ENCODE assay signal across 19 cellular contexts in genomic region chr3:6805236-6805635, GRCh38. TPM values are rescaled to one million over a fixed set of nuclear protein-coding genes. Genes with fewer than 3 reads are reported as not detected.
DNase-seq lines count a peak whose midpoint lies in the region; ATAC-seq, FAIRE-seq and TF ChIP-seq lines count a peak whose summit lies in the region.
"Had no signal": no experiment of that assay in that cellular context is flagged by ENCODE, and none has a peak within 500 bp of the region (broad histone marks: within the 10 kb centered on the region; RNA-seq: fewer than 3 reads in every experiment).

No MANE protein-coding gene starts in this region.

- peaks cover 30% of the 10 kb centered on the region for H3K4me1 ChIP-seq in astrocyte (ENCODE audit: insufficient read depth, low read length)
- H3K4me1 ChIP-seq in foreskin keratinocyte = peaks cover 5% of the 10 kb centered on the region
- no peaks in the 10 kb centered on the region for H3K4me1 ChIP-seq in hepatocyte (ENCODE audit: insufficient read depth)
- H3K4me1 ChIP-seq in stomach = no peaks in the 10 kb centered on the region
- H3K4me1 ChIP-seq: Peyer's patch had no signal

- H3K27ac ChIP-seq in astrocyte (ENCODE audit: low read depth, low read length) (peak overlapping the region; percentile 31), foreskin keratinocyte (no peak overlapping the region), hepatocyte (no peak overlapping the region), stomach (no peak overlapping the region)
- H3K27ac ChIP-seq: BLaER1, GM23248, HL-60, Peyer's patch had no signal

- no peak for TF ChIP-seq EP300 in stomach (IDR thresholded peaks at IDR 0.05)

- no peaks in the 10 kb centered on the region for H3K79me2 ChIP-seq in astrocyte (ENCODE audit: insufficient read depth, low read length)
- no peaks in the 10 kb centered on the region for H3K79me2 ChIP-seq in hepatocyte

- H3K9me2 ChIP-seq in hepatocyte (replicated peaks; ENCODE audit: insufficient read depth) = no peaks in the 10 kb centered on the region

- ATAC-seq in foreskin keratinocyte = peak; percentile 75
- ATAC-seq: HCT116 had no signal

- H2AFZ ChIP-seq in astrocyte (ENCODE audit: low read depth, low read length) = no peak overlapping the region
- H2AFZ ChIP-seq in hepatocyte = no peak overlapping the region
- H2AFZ ChIP-seq: GM23248 had no signal

- H3K4me2 ChIP-seq in astrocyte (ENCODE audit: low read length) = no peak overlapping the region
- no peak overlapping the region for H3K4me2 ChIP-seq in hepatocyte
- H3K4me2 ChIP-seq: BLaER1 had no signal

- H3K36me3 Mint-ChIP-seq in astrocyte (ENCODE audit: low read depth, unreplicated experiment) = no peaks in the 10 kb centered on the region
- H3K36me3 Mint-ChIP-seq in CD14-positive monocyte = no peaks in the 10 kb centered on the region

- no peaks in the 10 kb centered on the region for H3K36me3 ChIP-seq in astrocyte (ENCODE audit: insufficient read depth, low read length)
- H3K36me3 ChIP-seq in hepatocyte (replicated peaks; ENCODE audit: insufficient read depth, low read depth) = no peaks in the 10 kb centered on the region
- no peaks in the 10 kb centered on the region for H3K36me3 ChIP-seq in stomach
- H3K36me3 ChIP-seq: BLaER1, Peyer's patch had no signal

- H4K20me1 ChIP-seq in astrocyte (ENCODE audit: insufficient read depth, low read length) = no peaks in the 10 kb centered on the region
- no peaks in the 10 kb centered on the region for H4K20me1 ChIP-seq in hepatocyte (ENCODE audit: insufficient read depth, poor library complexity, severe bottlenecking)
- H4K20me1 ChIP-seq: BLaER1 had no signal

- no peaks in the 10 kb centered on the region for H3K27me3 Mint-ChIP-seq in astrocyte (ENCODE audit: low read depth, unreplicated experiment)
- H3K27me3 Mint-ChIP-seq in CD14-positive monocyte (ENCODE audit: low read depth in 3 of 3) = no peaks in the 10 kb centered on the region

- no peaks in the 10 kb centered on the region for H3K27me3 ChIP-seq in astrocyte (ENCODE audit: insufficient read depth, low read length)
- no peaks in the 10 kb centered on the region for H3K27me3 ChIP-seq in foreskin keratinocyte
- H3K27me3 ChIP-seq in hepatocyte = no peaks in the 10 kb centered on the region
- no peaks in the 10 kb centered on the region for H3K27me3 ChIP-seq in stomach
- H3K27me3 ChIP-seq: BLaER1, Peyer's patch had no signal

- no peak for FAIRE-seq in astrocyte (lab: Jason Lieb, UNC)
- FAIRE-seq: A204.1, G401.6 had no signal

- H3K9me3 ChIP-seq in astrocyte (ENCODE audit: insufficient read depth, low read depth, low read length) (no peaks in the 10 kb centered on the region), hepatocyte (ENCODE audit: low read depth) (no peaks in the 10 kb centered on the region), stomach (no peaks in the 10 kb centered on the region)
- H3K9me3 ChIP-seq: BLaER1, Peyer's patch had no signal

- no peak for TF ChIP-seq CTCF in astrocyte (IDR thresholded peaks at IDR 0.05; ENCODE audit: insufficient read depth, low read depth, low read length)
- no peak for TF ChIP-seq CTCF in foreskin keratinocyte (conservative IDR thresholded peaks at IDR 0.05)
- no peak for TF ChIP-seq CTCF in hepatocyte (IDR thresholded peaks at IDR 0.05; ENCODE audit: poor library complexity)
- no peak for TF ChIP-seq CTCF in CD14-positive monocyte (IDR thresholded peaks at IDR 0.05)
- no peak for TF ChIP-seq CTCF in stomach (IDR thresholded peaks at IDR 0.05)

- H3K9me3 Mint-ChIP-seq in astrocyte (ENCODE audit: unreplicated experiment) (no peaks in the 10 kb centered on the region), CD14-positive monocyte (peaks cover 0 to 4% (median 0%) of the 10 kb centered on the region in 7 donors)

- 49% methylated on average over 2 of the region's 2 CpGs for WGBS in hepatocyte (ENCODE audit: low lambda C conversion rate, missing lambda C conversion rate)
- WGBS in stomach, 5 donors = 36 to 59% (median 40%) methylated on average over 2 of the region's 2 CpGs

- peak overlapping the region; percentile 27 for H3K27ac Mint-ChIP-seq in astrocyte (ENCODE audit: unreplicated experiment)
- H3K27ac Mint-ChIP-seq in CD14-positive monocyte = no peak overlapping the region

- peaks cover 5% of the 10 kb centered on the region for H3K4me1 Mint-ChIP-seq in astrocyte (ENCODE audit: low read depth, unreplicated experiment)
- no peaks in the 10 kb centered on the region for H3K4me1 Mint-ChIP-seq in CD14-positive monocyte

- no peak overlapping the region for H3K4me3 ChIP-seq in astrocyte (ENCODE audit: insufficient read depth, low read depth, low read length)
- no peak overlapping the region for H3K4me3 ChIP-seq in hepatocyte
- H3K4me3 ChIP-seq in stomach = no peak overlapping the region
- H3K4me3 ChIP-seq: BLaER1, GM23248, Peyer's patch had no signal

- DNase-seq in H4 (ENCODE audit: low spot score) (peak; percentile 3), astrocyte (ENCODE audit: low read depth) (peak; percentile 92), foreskin keratinocyte (peak in 1 of 2 donors; percentile 53), non-pigmented ciliary epithelial cell (ENCODE audit: low read depth) (peak; percentile 42), hepatocyte (ENCODE audit: low spot score) (no peak), CD14-positive monocyte (ENCODE audit: low spot score) (no peak), stomach (no peak)
- DNase-seq: DND-41, GM23248, NCI-H1436, NCI-H2029 treated with DMSO at 0.1 percent for 48 hours, NCI-H524, Peyer's patch, SHP77 had no signal

- H3K4me3 Mint-ChIP-seq in astrocyte (ENCODE audit: unreplicated experiment) (no peak overlapping the region), CD14-positive monocyte (no peak overlapping the region)

- no peak overlapping the region for H3K9ac ChIP-seq in astrocyte (ENCODE audit: low read length)
- H3K9ac ChIP-seq: BLaER1, GM23248 had no signal

- TF ChIP-seq POLR2A in stomach (IDR thresholded peaks at IDR 0.05) = no peak

- intact Hi-C loops in CD14-positive monocyte (cut with micrococcal nuclease) = no loop called here
- intact Hi-C loops in stomach (cut with DNase I; ENCODE audit: low total_unique reads) = no loop called here

RNA-seq across cellular contexts. Expression of gene GRM7, which starts 55.7 kb away (rescaled TPM):
- total RNA-seq in H4 (2014; rRNA removed; shearing (Covaris generic)) = not detected in 2 replicates
- total RNA-seq in astrocyte (not detected in 2 replicates), foreskin keratinocyte (not detected in 2 replicates), hepatocyte (2.7 and 2.9 TPM in 2 replicates), stomach (1 to 10 TPM in 1 of 5 donors, not detected in 4; 2.2 TPM)
- polyA plus RNA-seq in foreskin keratinocyte (not detected in 2 replicates), hepatocyte (0.95 and 1.7 TPM in 2 replicates), CD14-positive monocyte (not detected), stomach (under 1 TPM in 1 of 3 donors, not detected in 2; 0.05 TPM)
- total RNA-seq: GM23248 had no signal
- polyA plus RNA-seq: GM23248 had no signal

Comparison
In these comparisons a context has a peak if more than half of its experiments do, and no peak if none do; other contexts are left out.
1. DNase-seq: peak in H4 (single experiment), astrocyte (single experiment) and non-pigmented ciliary epithelial cell (single experiment); none in hepatocyte (single experiment), CD14-positive monocyte (single experiment) and stomach (single experiment).